ENCODE assay signal across 17 cellular contexts in the genomic region with DNA sequence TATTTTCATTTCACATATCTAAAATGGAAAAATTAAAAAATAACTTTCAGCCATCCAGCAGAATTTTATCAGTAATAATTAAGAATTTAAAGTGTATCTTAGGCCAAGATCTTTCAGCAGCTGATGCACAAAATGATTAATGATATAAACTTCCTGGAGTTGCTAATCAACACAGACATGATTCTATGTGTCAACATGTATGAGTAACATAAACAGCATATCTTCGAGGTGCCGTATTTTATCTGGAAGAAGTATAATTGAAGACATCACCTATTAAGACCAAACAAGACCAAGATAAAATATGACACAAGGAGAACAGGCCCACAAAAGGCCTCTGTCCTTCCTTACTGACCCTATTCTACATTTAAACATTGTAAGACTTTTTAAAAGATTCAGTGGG. TPM values are rescaled to one million over a fixed set of nuclear protein-coding genes. Genes with fewer than 3 reads are reported as not detected.
DNase-seq lines count a peak whose midpoint lies in the region; ATAC-seq, FAIRE-seq and TF ChIP-seq lines count a peak whose summit lies in the region.
"Had no signal": no experiment of that assay in that cellular context is flagged by ENCODE, and none has a peak within 500 bp of the region (broad histone marks: within the 10 kb centered on the region; RNA-seq: fewer than 3 reads in every experiment).

No MANE protein-coding gene starts in this region.

- H3K79me2 ChIP-seq in smooth muscle cell (ENCODE audit: low read depth) (no peaks in the 10 kb centered on the region), MM.1S (ENCODE audit: low read length) (no peaks in the 10 kb centered on the region)

- 68% methylated on average over 2 of the region's 2 CpGs for WGBS in smooth muscle cell (ENCODE audit: low lambda C conversion rate)

- FAIRE-seq in GM12892 (lab: Jason Lieb, UNC), result peak; percentile 54
- FAIRE-seq: A549, GM19239 had no signal

- TF ChIP-seq POLR2A in GM12892 (IDR thresholded peaks at IDR 0.05; ENCODE audit: low read depth, low read length), result no peak

- H3K4me1 ChIP-seq in smooth muscle cell (ENCODE audit: low read depth), result no peaks in the 10 kb centered on the region
- H3K4me1 ChIP-seq in MM.1S (ENCODE audit: low read length), result no peaks in the 10 kb centered on the region
- H3K4me1 ChIP-seq: A549, BE2C had no signal

- no peak for ATAC-seq in GM19455 (IDR thresholded peaks at IDR 0.05; ENCODE audit: unreplicated experiment)
- ATAC-seq: A549, HCT116 had no signal

- H3K27ac ChIP-seq in epithelial cell of prostate (peak overlapping the region; percentile 79), smooth muscle cell (ENCODE audit: low read depth) (peak overlapping the region; percentile 93), MM.1S (ENCODE audit: low read length) (no peak overlapping the region)
- H3K27ac ChIP-seq: A549, C4-2B had no signal

- no peaks in the 10 kb centered on the region for H3K27me3 Mint-ChIP-seq in chondrocyte (ENCODE audit: low read depth)
- H3K27me3 Mint-ChIP-seq: CD4-positive, alpha-beta memory T cell had no signal

- peak overlapping the region; percentile 55 for H3K9ac ChIP-seq in smooth muscle cell (ENCODE audit: low read depth)
- no peak overlapping the region for H3K9ac ChIP-seq in MM.1S (ENCODE audit: low read length)

- no peak for TF ChIP-seq CTCF in smooth muscle cell (IDR thresholded peaks at IDR 0.05; ENCODE audit: borderline replicate concordance, insufficient read depth, poor library complexity, severe bottlenecking)
- TF ChIP-seq CTCF in MM.1S (IDR thresholded peaks at IDR 0.05; ENCODE audit: low read length), result no peak
- TF ChIP-seq CTCF in chondrocyte (IDR thresholded peaks at IDR 0.05), result no peak

- H2AFZ ChIP-seq in smooth muscle cell (ENCODE audit: low read depth), result no peak overlapping the region
- no peak overlapping the region for H2AFZ ChIP-seq in MM.1S (ENCODE audit: low read length)

- H3K36me3 ChIP-seq in smooth muscle cell (ENCODE audit: low read depth) (no peaks in the 10 kb centered on the region), MM.1S (replicated peaks; ENCODE audit: insufficient read depth, low read length) (no peaks in the 10 kb centered on the region)
- H3K36me3 ChIP-seq: BE2C had no signal

- no peak overlapping the region for H3K4me2 ChIP-seq in smooth muscle cell
- H3K4me2 ChIP-seq in MM.1S (ENCODE audit: low read depth, low read length), result no peak overlapping the region
- H3K4me2 ChIP-seq: A549 had no signal

- H3K9me2 ChIP-seq in MM.1S (replicated peaks; ENCODE audit: insufficient read depth, low read length), result no peaks in the 10 kb centered on the region

- H3K4me1 Mint-ChIP-seq in chondrocyte (ENCODE audit: low read depth), result no peaks in the 10 kb centered on the region

- H3K9me3 Mint-ChIP-seq in chondrocyte (ENCODE audit: low read depth), result no peaks in the 10 kb centered on the region

- H3K9me3 ChIP-seq in smooth muscle cell (replicated peaks; ENCODE audit: low read depth), result no peaks in the 10 kb centered on the region
- no peaks in the 10 kb centered on the region for H3K9me3 ChIP-seq in MM.1S (replicated peaks; ENCODE audit: insufficient read depth, low read length)
- H3K9me3 ChIP-seq: A549, BE2C had no signal

- DNase-seq in GM12892 (ENCODE audit: insufficient read length), result no peak
- peak; percentile 22 for DNase-seq in HPDE6-E6E7 (ENCODE audit: extremely low spot score)
- peak; percentile 50 for DNase-seq in epithelial cell of prostate (ENCODE audit: low read depth, low spot score)
- DNase-seq in smooth muscle cell (lab: John Stamatoyannopoulos, UW; ENCODE audit: unreplicated experiment), result no peak
- DNase-seq in MM.1S, result no peak
- no peak for DNase-seq in chondrocyte (ENCODE audit: low spot score)
- DNase-seq: BE2C; CD4-positive, alpha-beta memory T cell; DND-41; GDM1 had no signal

- H3K27me3 ChIP-seq in smooth muscle cell (ENCODE audit: low read depth), result no peaks in the 10 kb centered on the region
- no peaks in the 10 kb centered on the region for H3K27me3 ChIP-seq in MM.1S (replicated peaks; ENCODE audit: insufficient read depth, low read length)
- H3K27me3 ChIP-seq: BE2C had no signal

- no peak overlapping the region for H3K4me3 Mint-ChIP-seq in chondrocyte (ENCODE audit: unreplicated experiment)
- H3K4me3 Mint-ChIP-seq: CD4-positive, alpha-beta memory T cell had no signal

- H3K36me3 Mint-ChIP-seq in chondrocyte (ENCODE audit: low read depth), result no peaks in the 10 kb centered on the region
- H3K36me3 Mint-ChIP-seq: CD4-positive, alpha-beta memory T cell had no signal

- H3K4me3 ChIP-seq in smooth muscle cell (no peak overlapping the region), MM.1S (ENCODE audit: low read length) (no peak overlapping the region)
- H3K4me3 ChIP-seq: A549 had no signal

- no peak overlapping the region for H3K27ac Mint-ChIP-seq in chondrocyte (ENCODE audit: unreplicated experiment)
- H3K27ac Mint-ChIP-seq: CD4-positive, alpha-beta memory T cell had no signal

- H4K20me1 ChIP-seq in smooth muscle cell (ENCODE audit: low read depth) (no peaks in the 10 kb centered on the region), MM.1S (ENCODE audit: insufficient read depth, low read length) (no peaks in the 10 kb centered on the region)

- H3F3A ChIP-seq in smooth muscle cell (ENCODE audit: low read depth), result no peaks in the 10 kb centered on the region
- H3F3A ChIP-seq in MM.1S (ENCODE audit: insufficient read depth, low read length), result peaks cover 5% of the 10 kb centered on the region; the same call in 1 of the 2 replicates

RNA-seq across cellular contexts. Expression of a gene that starts 45.2 kb away (rescaled TPM):
- not detected for polyA plus RNA-seq in GM12892 (2012; ENCODE audit: missing spikeins)
- total RNA-seq in smooth muscle cell, result 8.5 and 11.7 TPM in 2 replicates
- 3.7 and 4.6 TPM in 2 replicates for polyA plus RNA-seq in smooth muscle cell
- total RNA-seq in chondrocyte, result 0.97 to 1.7 TPM (median 1.4 TPM) in 3 replicates
- total RNA-seq: CD4-positive, alpha-beta memory T cell; H4 had no signal
- polyA plus RNA-seq: A549; AG04450; CD4-positive, alpha-beta memory T cell had no signal

Comparison
In these comparisons a context has a peak if more than half of its experiments do, and no peak if none do; other contexts are left out.
1. DNase-seq: peak in HPDE6-E6E7 (single experiment) and epithelial cell of prostate (single experiment); none in GM12892 (single experiment), smooth muscle cell (single experiment), MM.1S (single experiment) and chondrocyte (single experiment).